24 cellular contexts compared by ENCODE assay signal in genomic region chr12:132951649-132952048, GRCh38. TPM values are rescaled to one million over a fixed set of nuclear protein-coding genes. Genes with fewer than 3 reads are reported as not detected.
DNase-seq lines count a peak whose midpoint lies in the region; ATAC-seq, FAIRE-seq and TF ChIP-seq lines count a peak whose summit lies in the region.
"Had no signal": no experiment of that assay in that cellular context is flagged by ENCODE, and none has a peak within 500 bp of the region (broad histone marks: within the 10 kb centered on the region; RNA-seq: fewer than 3 reads in every experiment).

No MANE protein-coding gene starts in this region.

- H3K4me2 ChIP-seq in IMR-90 (ENCODE audit: low read depth, low read length) (no peak overlapping the region), H1 (ENCODE audit: insufficient read depth in 1 of 2, low read depth in 2 of 2, low read length in 2 of 2) (no peak overlapping the region; a peak in 1 of 4 replicates), mesendoderm (ENCODE audit: low read length) (no peak overlapping the region)
- H3K4me2 ChIP-seq: KMS-11 had no signal

- dilution Hi-C loops in IMR-90 (cut with HindIII; ENCODE audit: low sequenced_read_pairs, unreplicated experiment) = no loop called here

- no TSS peak for BruUV-seq in IMR-90 (replicated peaks; lab: Mats Ljungman, UMichigan)

- CTCF ChIA-PET in IMR-90 (lab: Yijun Ruan, JAX) = no interaction called here
- CTCF ChIA-PET in H1 (lab: Charles Lee; ENCODE audit: partially characterized antibody) = no interaction called here

- H2BK15ac ChIP-seq in IMR-90 (ENCODE audit: low read depth, low read length) = no peak overlapping the region
- no peak overlapping the region for H2BK15ac ChIP-seq in H1 (ENCODE audit: low read length)
- H2BK15ac ChIP-seq in mesendoderm (replicated peaks; ENCODE audit: low read depth) = no peak overlapping the region

- H2BK120ac ChIP-seq in IMR-90 (ENCODE audit: low read depth, low read length) (no peak overlapping the region), H1 (replicated peaks; ENCODE audit: low read depth, low read length) (no peak overlapping the region), mesendoderm (ENCODE audit: low read depth, low read length) (no peak overlapping the region)

- no peak for DNase-seq in GM12892 (ENCODE audit: insufficient read length)
- DNase-seq in IMR-90 = no peak
- no peak for DNase-seq in H1 (ENCODE audit: low read depth in 1 of 2, low spot score in 2 of 2)
- no peak for DNase-seq in mesendoderm
- no peak for DNase-seq in lower leg skin (ENCODE audit: low spot score in 2 of 2)
- DNase-seq in hepatic stellate cell (ENCODE audit: low spot score) = no peak
- DNase-seq in foreskin fibroblast = no peak
- DNase-seq: Caco-2; CD4-positive, alpha-beta T cell; DMS153; GDM1; HFFc6; MV-4-11; NCI-H1694 treated with DMSO at 0.1 percent for 48 hours; NCI-H2107; NCI-H2227 treated with DMSO at 0.1 percent for 48 hours; NCI-H510A treated with DMSO at 0.1 percent for 48 hours; NCI-H774 had no signal

- 94 to 100% methylated on average over 5 to 6 of the region's 8 CpGs for whole genome bisulfite sequencing in IMR-90 (ENCODE audit: extremely low coverage in 2 of 2, insufficient read length in 1 of 2), 2 experiments
- WGBS in H1 (ENCODE audit: extremely low coverage in 1 of 2, insufficient coverage in 1 of 2, insufficient read length in 1 of 2, insufficient replicate concordance in 2 of 2, low coverage in 1 of 2, low lambda C conversion rate in 2 of 2, missing lambda C conversion rate in 1 of 2), 2 experiments = 92 to 100% methylated on average over 5 to 8 of the region's 8 CpGs
- 100% methylated on average over 6 of the region's 8 CpGs for WGBS in mesendoderm (ENCODE audit: extremely low coverage, insufficient coverage, low lambda C conversion rate)
- WGBS in lower leg skin, 2 donors = 95 to 99% methylated on average over 8 of the region's 8 CpGs

- no peak overlapping the region for H3K9ac ChIP-seq in IMR-90 (ENCODE audit: low read depth, low read length)
- H3K9ac ChIP-seq in H1 (replicated peaks in 1 of 4; ENCODE audit: extremely low read depth in 1 of 4, low read depth in 3 of 4, low read length in 3 of 4) = no peak overlapping the region
- H3K9ac ChIP-seq in mesendoderm (ENCODE audit: low read length) = no peak overlapping the region
- H3K9ac ChIP-seq: KMS-11 had no signal

- H2BK12ac ChIP-seq in H1 (ENCODE audit: low read depth, low read length) = no peak overlapping the region

- peak overlapping the region; percentile 53 for H2BK5ac ChIP-seq in IMR-90 (ENCODE audit: low read depth, low read length, poor library complexity, severe bottlenecking)
- no peak overlapping the region; the same call in 1 of the 2 replicates for H2BK5ac ChIP-seq in H1 (ENCODE audit: low read depth, low read length)
- no peak overlapping the region for H2BK5ac ChIP-seq in mesendoderm (ENCODE audit: low read length)

- H3K79me2 ChIP-seq in H1 (ENCODE audit: control insufficient read depth in 1 of 2, insufficient read depth in 2 of 2, low read length in 2 of 2) (peaks cover 14 to 25% of the 10 kb centered on the region in 2 experiments), mesendoderm (ENCODE audit: control insufficient read depth, insufficient read depth, low read length) (peaks cover 13% of the 10 kb centered on the region)

- H3K27ac ChIP-seq in IMR-90 (ENCODE audit: insufficient read depth, low read length) = no peak overlapping the region
- H3K27ac ChIP-seq in H1 (ENCODE audit: low read depth, low read length) = no peak overlapping the region
- H3K27ac ChIP-seq in mesendoderm (ENCODE audit: low read depth, low read length) = no peak overlapping the region
- H3K27ac ChIP-seq: KMS-11 had no signal

- H3K9me3 ChIP-seq in IMR-90 (ENCODE audit: control insufficient read depth, insufficient read depth, low read length) (peaks cover 62% of the 10 kb centered on the region), H1 (ENCODE audit: insufficient read depth in 2 of 2, low read depth in 1 of 2, low read length in 1 of 2) (peaks cover 60 to 65% of the 10 kb centered on the region in 2 experiments)

- no peak for TF ChIP-seq RAD21 in IMR-90 (IDR thresholded peaks at IDR 0.05; ENCODE audit: low read length)
- TF ChIP-seq RAD21 in H1 (IDR thresholded peaks at IDR 0.05 in 1 of 2, conservative IDR thresholded peaks at IDR 0.05 in 1 of 2; ENCODE audit: low read depth in 2 of 2, low read length in 2 of 2) = no peak

- H3K4ac ChIP-seq in IMR-90 (ENCODE audit: low read depth, low read length) = no peak overlapping the region
- no peak overlapping the region for H3K4ac ChIP-seq in H1 (replicated peaks; ENCODE audit: insufficient read length, low read depth, low read length)
- no peak overlapping the region for H3K4ac ChIP-seq in mesendoderm (ENCODE audit: low read depth, low read length)

- H3K79me1 ChIP-seq in IMR-90 (ENCODE audit: low read depth in 1 of 2, low read length in 2 of 2) = peaks cover 29 to 61% of the 10 kb centered on the region in 2 experiments
- H3K79me1 ChIP-seq in H1 (ENCODE audit: low read depth, low read length) = peaks cover 14% of the 10 kb centered on the region
- peaks cover 24% of the 10 kb centered on the region for H3K79me1 ChIP-seq in mesendoderm (ENCODE audit: low read length)

- H3K27me3 ChIP-seq in IMR-90 (ENCODE audit: control insufficient read depth, insufficient read depth, low read length) = no peaks in the 10 kb centered on the region
- no peaks in the 10 kb centered on the region for H3K27me3 ChIP-seq in H1 (replicated peaks in 1 of 4; ENCODE audit: control insufficient read depth in 3 of 4, extremely low read depth in 1 of 4, insufficient read depth in 3 of 4, low read length in 3 of 4)
- H3K27me3 ChIP-seq in mesendoderm (ENCODE audit: insufficient read depth, low read length, poor library complexity) = no peaks in the 10 kb centered on the region

- no peak overlapping the region for H3K23ac ChIP-seq in IMR-90 (ENCODE audit: low read depth, low read length)
- H3K23ac ChIP-seq in H1 (ENCODE audit: insufficient read length) = no peak overlapping the region
- no peak overlapping the region for H3K23ac ChIP-seq in mesendoderm (ENCODE audit: low read length)

- TF ChIP-seq POLR2A in GM12892 (IDR thresholded peaks at IDR 0.05; ENCODE audit: low read depth, low read length) (no peak), IMR-90 (IDR thresholded peaks at IDR 0.05; ENCODE audit: low read depth, low read length) (no peak), H1 (IDR thresholded peaks at IDR 0.05; ENCODE audit: control extremely low read depth in 1 of 2, low read depth in 2 of 2, low read length in 2 of 2) (no peak), lower leg skin (IDR thresholded peaks at IDR 0.05) (no peak)

- in situ Hi-C loops in IMR-90 (cut with MboI; ENCODE audit: low sequenced_read_pairs) = no loop called here

- H4K91ac ChIP-seq in IMR-90 (ENCODE audit: insufficient read depth, low read depth, low read length) = no peak overlapping the region
- no peak overlapping the region for H4K91ac ChIP-seq in H1 (replicated peaks; ENCODE audit: insufficient read length, low read length)

- H2AFZ ChIP-seq in IMR-90 (replicated peaks; ENCODE audit: low read length, poor library complexity) = no peak overlapping the region
- no peak overlapping the region for H2AFZ ChIP-seq in H1 (ENCODE audit: low read length)

- H3K4me3 ChIP-seq in IMR-90 (ENCODE audit: insufficient read depth, low read depth, low read length) (no peak overlapping the region), H1 (ENCODE audit: extremely low read depth in 1 of 4, insufficient read depth in 2 of 4, low read depth in 3 of 4, low read length in 4 of 4) (no peak overlapping the region), mesendoderm (ENCODE audit: low read length) (peak overlapping the region; percentile 40), lower leg skin (ENCODE audit: low read depth, poor library complexity, severe bottlenecking) (no peak overlapping the region), foreskin fibroblast (ENCODE audit: low read depth in 1 of 2, low read length in 2 of 2) (no peak overlapping the region)

- H3K9me1 ChIP-seq in IMR-90 (ENCODE audit: insufficient read depth, low read length) = no peaks in the 10 kb centered on the region

- H2AK9ac ChIP-seq in IMR-90 (replicated peaks; ENCODE audit: low read depth, low read length, poor library complexity) = no peak overlapping the region

- no peak overlapping the region for H3K56ac ChIP-seq in IMR-90 (ENCODE audit: extremely low read depth, insufficient read depth, low read length)
- H3K56ac ChIP-seq in H1 (replicated peaks; ENCODE audit: insufficient read length, low read depth, low read length) = peak overlapping the region; percentile 70
- H3K56ac ChIP-seq in mesendoderm (ENCODE audit: low read length) = no peak overlapping the region

- no peak for ATAC-seq in IMR-90 (ENCODE audit: low read depth)
- no peak for ATAC-seq in HG02840 (IDR thresholded peaks at IDR 0.05; ENCODE audit: low FRiP score, unreplicated experiment)
- ATAC-seq: Right ventricle myocardium inferior, SK-N-SH treated with all-trans-retinoic acid at 6 μM for 48 hours had no signal

- no peak overlapping the region for H4K8ac ChIP-seq in IMR-90 (ENCODE audit: low read depth in 2 of 2, low read length in 2 of 2)
- H4K8ac ChIP-seq in H1 (ENCODE audit: extremely low read depth, insufficient read depth, low read length) = no peak overlapping the region
- H4K8ac ChIP-seq in mesendoderm (ENCODE audit: low read depth, low read length) = no peak overlapping the region

- H3K14ac ChIP-seq in IMR-90 (replicated peaks; ENCODE audit: low read depth, low read length) (no peak overlapping the region), H1 (ENCODE audit: insufficient read length) (no peak overlapping the region)

- H3K4me1 ChIP-seq in IMR-90 (ENCODE audit: control insufficient read depth, insufficient read depth, low read length) (peaks cover 6% of the 10 kb centered on the region), H1 (replicated peaks in 1 of 4; ENCODE audit: control insufficient read depth in 3 of 4, insufficient read depth in 4 of 4, low read length in 3 of 4) (peaks cover 0 to 5% (median 2%) of the 10 kb centered on the region in 4 experiments; a peak in 3 of 7 replicates), mesendoderm (ENCODE audit: control insufficient read depth, low read depth, low read length) (peaks cover 2% of the 10 kb centered on the region)
- H3K4me1 ChIP-seq: Caco-2 had no signal

- H4K20me1 ChIP-seq in IMR-90 (ENCODE audit: insufficient read depth, low read length) (no peaks in the 10 kb centered on the region), H1 (replicated peaks in 1 of 2; ENCODE audit: control insufficient read depth in 1 of 2, insufficient read depth in 2 of 2, low read length in 2 of 2) (peaks cover 0 to 10% of the 10 kb centered on the region in 2 experiments)

- TF ChIP-seq CTCF in IMR-90 (conservative IDR thresholded peaks at IDR 0.05; ENCODE audit: low read depth, low read length) (no peak), H1 (IDR thresholded peaks at IDR 0.05; ENCODE audit: control extremely low read depth in 1 of 3, insufficient read depth in 1 of 3, low read depth in 1 of 3, low read length in 3 of 3) (no peak), lower leg skin (IDR thresholded peaks at IDR 0.05) (no peak), foreskin fibroblast (IDR thresholded peaks at IDR 0.05; ENCODE audit: low read depth, low read length) (no peak)

- POLR2A ChIA-PET in IMR-90 (lab: Charles Lee; ENCODE audit: unreplicated experiment) = no interaction called here
- POLR2A ChIA-PET in H1 (lab: Charles Lee; ENCODE audit: partially characterized antibody) = no interaction called here

- H3K18ac ChIP-seq in IMR-90 (ENCODE audit: low read depth, low read length) (no peak overlapping the region), H1 (ENCODE audit: extremely low read depth, low read length) (no peak overlapping the region), mesendoderm (ENCODE audit: low read length) (no peak overlapping the region)

- intact Hi-C loops in IMR-90 (cut with micrococcal nuclease) (no loop called here), lower leg skin (cut with DNase I; ENCODE audit: low total_unique reads) (no loop called here)

- H2AK5ac ChIP-seq in IMR-90 (ENCODE audit: low read depth, low read length) (no peak overlapping the region), H1 (ENCODE audit: low read depth, low read length) (peak overlapping the region; percentile 92; the same call in 1 of the 2 replicates), mesendoderm (ENCODE audit: low read length) (no peak overlapping the region)

- FAIRE-seq in GM12892 (lab: Jason Lieb, UNC) = peak; percentile 33
- peak; percentile 39 for FAIRE-seq in H1 (lab: Jason Lieb, UNC)
- FAIRE-seq: A204.1, RCC 7860 had no signal

- H3K36me3 ChIP-seq in IMR-90 (ENCODE audit: control insufficient read depth, insufficient read depth, low read length) = peaks cover 29% of the 10 kb centered on the region
- peaks cover 0 to 24% (median 10%) of the 10 kb centered on the region in 4 experiments; a peak in 4 of 8 replicates for H3K36me3 ChIP-seq in H1 (ENCODE audit: control insufficient read depth in 2 of 4, insufficient read depth in 4 of 4, low read length in 3 of 4)
- H3K36me3 ChIP-seq in mesendoderm (ENCODE audit: control insufficient read depth, insufficient read depth, low read length) = no peaks in the 10 kb centered on the region

- TF ChIP-seq EP300 in H1 (IDR thresholded peaks at IDR 0.05; ENCODE audit: borderline replicate concordance in 1 of 2, low read depth in 2 of 2, low read length in 2 of 2) = no peak

- H4K5ac ChIP-seq in IMR-90 (ENCODE audit: low read depth, low read length) = no peak overlapping the region
- H4K5ac ChIP-seq in H1 (ENCODE audit: insufficient read length, low read depth, low read length) = no peak overlapping the region
- H4K5ac ChIP-seq in mesendoderm (ENCODE audit: low read length) = no peak overlapping the region

- H3K23me2 ChIP-seq in H1 (ENCODE audit: low read depth, low read length) = peaks cover 14% of the 10 kb centered on the region

- H2BK20ac ChIP-seq in IMR-90 (ENCODE audit: low read depth, low read length) = no peak overlapping the region
- H2BK20ac ChIP-seq in H1 (ENCODE audit: low read length) = no peak overlapping the region

RNA-seq across cellular contexts. Expression of gene ZNF605, which starts 4.5 kb away (rescaled TPM):
- polyA plus RNA-seq in GM12892 (2012; ENCODE audit: missing spikeins) = 4.8 TPM
- 9.9 and 11.4 TPM in 2 replicates for total RNA-seq in IMR-90 (2012; rRNA removed)
- polyA plus RNA-seq in IMR-90 (2012; rRNA removed) = 3.6 and 3.9 TPM in 2 replicates
- polyA plus RNA-seq in IMR-90 (2012; cell fraction: cytosol; rRNA removed) = 0.40 and 0.49 TPM in 2 replicates
- 6.5 and 32.0 TPM in 2 replicates for polyA plus RNA-seq in IMR-90 (2012; cell fraction: nucleus; rRNA removed; ENCODE audit: low replicate concordance)
- 16.9 and 20.3 TPM in 2 replicates for total RNA-seq in H1 (2021; fragmentation: NEBNext Ultra II Directional; extraction: Animal tissue kit (Norgen Biotek cat#: 25700))
- 2.7 and 3.6 TPM in 2 replicates for polyA plus RNA-seq in H1 (2011; rRNA removed)
- polyA plus RNA-seq in H1 (2011; cell fraction: cytosol; rRNA removed) = 4.0 TPM
- polyA plus RNA-seq in H1 (2011; cell fraction: nucleus; rRNA removed) = 7.8 TPM
- 4.4 to 9.6 TPM (median 6.0 TPM) in 4 replicates for polyA plus RNA-seq in H1 (2012, experiment 1 of 2)
- 0.55 TPM for polyA plus RNA-seq in H1 (2012, experiment 2 of 2)
- polyA plus RNA-seq in H1 (2013, experiment 1 of 2) = 14.7 TPM
- 12.7 TPM for polyA plus RNA-seq in H1 (2013, experiment 2 of 2)
- polyA minus RNA-seq in H1 (2011; rRNA and poly(A)+ RNA removed) = 10.2 and 20.7 TPM in 2 replicates
- polyA minus RNA-seq in H1 (2011; cell fraction: cytosol; rRNA and poly(A)+ RNA removed) = 13.4 TPM
- 45.6 TPM for polyA minus RNA-seq in H1 (2011; cell fraction: nucleus; rRNA and poly(A)+ RNA removed)
- polyA plus RNA-seq in mesendoderm (2013, experiment 1 of 2) = 9.4 TPM
- 9.8 TPM for polyA plus RNA-seq in mesendoderm (2013, experiment 2 of 2)
- 1 to 10 TPM; 4.9 to 7.7 (median 5.6) TPM for total RNA-seq in lower leg skin

RNA-seq across cellular contexts. Expression of gene ZNF26, which starts 34.5 kb away (rescaled TPM):
- polyA plus RNA-seq in GM12892 (2012; ENCODE audit: missing spikeins) = 9.4 TPM
- total RNA-seq in IMR-90 (2012; rRNA removed) (11.8 and 12.2 TPM in 2 replicates), lower leg skin (10 to 100 TPM in 3 of 4 donors, 1 to 10 TPM in 1; 5.7 to 16.8 (median 14.1) TPM)
- polyA plus RNA-seq in IMR-90 (2012; rRNA removed) (6.3 and 9.4 TPM in 2 replicates), H1 (2011; rRNA removed) (5.8 and 9.0 TPM in 2 replicates)
- 5.6 and 6.3 TPM in 2 replicates for polyA plus RNA-seq in IMR-90 (2012; cell fraction: cytosol; rRNA removed)
- polyA plus RNA-seq in IMR-90 (2012; cell fraction: nucleus; rRNA removed; ENCODE audit: low replicate concordance) = 16.6 and 21.6 TPM in 2 replicates
- total RNA-seq in H1 (2021; fragmentation: NEBNext Ultra II Directional; extraction: Animal tissue kit (Norgen Biotek cat#: 25700)) = 7.6 and 8.4 TPM in 2 replicates
- polyA plus RNA-seq in H1 (2011; cell fraction: cytosol; rRNA removed) = 9.5 TPM
- 12.4 TPM for polyA plus RNA-seq in H1 (2011; cell fraction: nucleus; rRNA removed)
- 5.4 to 6.8 TPM (median 5.8 TPM) in 4 replicates for polyA plus RNA-seq in H1 (2012, experiment 1 of 2)
- polyA plus RNA-seq in H1 (2012, experiment 2 of 2) = 0.25 TPM
- 3.4 TPM for polyA plus RNA-seq in H1 (2013, experiment 1 of 2)
- polyA plus RNA-seq in H1 (2013, experiment 2 of 2) = 3.4 TPM
- polyA minus RNA-seq in H1 (2011; rRNA and poly(A)+ RNA removed) = 7.9 and 10.1 TPM in 2 replicates
- polyA minus RNA-seq in H1 (2011; cell fraction: cytosol; rRNA and poly(A)+ RNA removed) = 12.6 TPM
- polyA minus RNA-seq in H1 (2011; cell fraction: nucleus; rRNA and poly(A)+ RNA removed) = 25.7 TPM
- polyA plus RNA-seq in mesendoderm (2013, experiment 1 of 2) = 5.2 TPM
- 5.5 TPM for polyA plus RNA-seq in mesendoderm (2013, experiment 2 of 2)
